Comparison of ENCODE assay signal across 34 cellular contexts in the genomic region with DNA sequence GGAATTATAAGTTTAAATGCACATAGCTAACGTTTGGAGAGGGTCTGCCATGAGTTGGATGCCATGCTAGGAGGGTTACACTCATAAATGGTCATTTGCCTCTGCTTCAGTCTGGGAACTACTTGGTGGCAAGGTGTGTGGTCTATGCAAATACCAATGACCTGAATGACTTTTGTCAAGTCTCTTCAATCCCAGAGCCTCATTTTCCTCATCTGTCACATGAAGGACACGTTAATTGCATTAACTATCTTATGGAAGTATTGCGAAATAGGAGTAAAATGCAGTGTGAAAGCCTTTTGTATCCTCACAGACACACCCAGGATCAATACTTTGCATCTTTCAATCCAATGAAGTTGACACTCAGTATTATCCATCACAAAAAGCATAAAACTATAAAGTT.
"Had no signal": no experiment of that assay in that cellular context is flagged by ENCODE, and none has a peak within 500 bp of the region (broad histone marks: within the 10 kb centered on the region; RNA-seq: fewer than 3 reads in every experiment).

No MANE protein-coding gene starts in this region.

- ATAC-seq: activated CD4-positive, alpha-beta T cell treated with anti-CD3 and anti-CD28 coated beads for 36 hours; activated CD8-positive, alpha-beta T cell treated with anti-CD3 and anti-CD28 coated beads, Interleukin-2, amount 10 ng/mL, durations not matched to agents 7 days and 5 days; PC-3; SK-N-SH treated with all-trans-retinoic acid at 6 μM for 48 hours had no signal

- H3K4me3 ChIP-seq: ascending aorta, cardiac muscle cell, Peyer's patch had no signal

- H3K4me1 ChIP-seq: ascending aorta, Peyer's patch had no signal

- H3K27ac ChIP-seq: ascending aorta, cardiac muscle cell, Peyer's patch, WERI-Rb-1 had no signal

- H3K9me3 Mint-ChIP-seq: activated CD4-positive, alpha-beta T cell treated with anti-CD3 and anti-CD28 coated beads, Interleukin-2, amount 10 ng/mL, durations not matched to agents 7 days and 5 days; activated naive CD4-positive, alpha-beta T cell treated with anti-CD3 and anti-CD28 coated beads, Interleukin-2, amount 50 U/mL, for 24 hours; activated naive CD8-positive, alpha-beta T cell treated with anti-CD3 and anti-CD28 coated beads, Interleukin-2, amount 10 ng/mL, durations not matched to agents 7 days and 5 days; activated T-cell treated with anti-CD3 and anti-CD28 coated beads, Interleukin-2, amount 50 U/mL, for 24 hours; activated T-helper 2 cell treated with anti-CD3 and anti-CD28 coated beads, Interferon-gamma antibody, Interleukin-2, Interleukin-4, amounts not matched to agents 10 μg/mL and 5 μg/mL and 100 μg/mL, durations not matched to agents 14 hours and 24 hours and 36 hours; central memory CD8-positive, alpha-beta T cell had no signal

- H3K4me3 Mint-ChIP-seq: activated CD4-positive, alpha-beta T cell treated with anti-CD3 and anti-CD28 coated beads for 36 hours; activated CD4-positive, alpha-beta T cell treated with anti-CD3 and anti-CD28 coated beads, Interleukin-2, amount 10 ng/mL, durations not matched to agents 7 days and 5 days; activated CD8-positive, alpha-beta T cell treated with anti-CD3 and anti-CD28 coated beads, Interleukin-2, amount 10 ng/mL, durations not matched to agents 7 days and 5 days; activated naive CD4-positive, alpha-beta T cell treated with anti-CD3 and anti-CD28 coated beads, Interleukin-2, amount 50 U/mL, for 24 hours; activated naive CD8-positive, alpha-beta T cell treated with anti-CD3 and anti-CD28 coated beads, Interleukin-2, amount 10 ng/mL, durations not matched to agents 7 days and 5 days; activated T-cell treated with anti-CD3 and anti-CD28 coated beads, Interleukin-2, amount 50 U/mL, for 24 hours; central memory CD8-positive, alpha-beta T cell had no signal

- H3K36me3 ChIP-seq: ascending aorta, cardiac muscle cell, Peyer's patch, WERI-Rb-1 had no signal

- H3K27ac Mint-ChIP-seq: activated CD4-positive, alpha-beta T cell treated with anti-CD3 and anti-CD28 coated beads for 36 hours; activated CD4-positive, alpha-beta T cell treated with anti-CD3 and anti-CD28 coated beads, Interleukin-2, amount 10 ng/mL, durations not matched to agents 7 days and 5 days; activated CD8-positive, alpha-beta T cell treated with anti-CD3 and anti-CD28 coated beads, Interleukin-2, amount 10 ng/mL, durations not matched to agents 7 days and 5 days; activated naive CD4-positive, alpha-beta T cell treated with anti-CD3 and anti-CD28 coated beads, Interleukin-2, amount 50 U/mL, for 24 hours; activated naive CD8-positive, alpha-beta T cell treated with anti-CD3 and anti-CD28 coated beads, Interleukin-2, amount 10 ng/mL, durations not matched to agents 7 days and 5 days; activated T-cell treated with anti-CD3 and anti-CD28 coated beads, Interleukin-2, amount 50 U/mL, for 24 hours; activated T-helper 2 cell treated with anti-CD3 and anti-CD28 coated beads, Interferon-gamma antibody, Interleukin-2, Interleukin-4, amounts not matched to agents 10 μg/mL and 5 μg/mL and 100 μg/mL, durations not matched to agents 14 hours and 24 hours and 36 hours had no signal

- H3K27me3 ChIP-seq: ascending aorta, cardiac muscle cell, Peyer's patch had no signal

- H3K36me3 Mint-ChIP-seq: activated naive CD4-positive, alpha-beta T cell treated with anti-CD3 and anti-CD28 coated beads, Interleukin-2, amount 50 U/mL, for 24 hours; activated naive CD8-positive, alpha-beta T cell treated with anti-CD3 and anti-CD28 coated beads, Interleukin-2, amount 10 ng/mL, durations not matched to agents 7 days and 5 days had no signal

- H3K9me3 ChIP-seq: ascending aorta, Peyer's patch had no signal

- DNase-seq: activated CD4-positive, alpha-beta T cell treated with anti-CD3 and anti-CD28 coated beads for 36 hours; activated CD4-positive, alpha-beta T cell treated with anti-CD3 and anti-CD28 coated beads, Interleukin-2, amount 10 ng/mL, durations not matched to agents 7 days and 5 days; activated CD4-positive, alpha-beta T cell treated with anti-CD3 and anti-CD28 coated beads, Interleukin-2, amount 50 U/mL, for 48 hours; activated CD8-positive, alpha-beta T cell treated with anti-CD3 and anti-CD28 coated beads, Interleukin-2, amount 10 ng/mL, durations not matched to agents 7 days and 5 days; activated gamma-delta T cell; activated naive CD4-positive, alpha-beta T cell treated with Interleukin-2 at 50 U/mL for 16 hours; activated naive CD8-positive, alpha-beta T cell treated with anti-CD3 and anti-CD28 coated beads, Interleukin-2, amount 10 ng/mL, durations not matched to agents 7 days and 5 days; activated T-cell treated with anti-CD3 and anti-CD28 coated beads, Interleukin-2, amount 50 U/mL, for 24 hours; amygdala; NCI-H1105; NCI-H1417 treated with DMSO at 0.1 percent for 48 hours; NCI-H187 treated with DMSO at 0.1 percent for 48 hours; NCI-H2081; NCI-H2171 treated with DMSO at 0.1 percent for 48 hours; NCI-H2227 treated with DMSO at 0.1 percent for 48 hours; NCI-H446; NCI-H510A treated with DMSO at 0.1 percent for 48 hours; NCI-H526 treated with DMSO at 0.1 percent for 48 hours; NCI-H774; PC-3; Peyer's patch; RPMI8226; SHP77 treated with DMSO at 0.1 percent for 48 hours; SW 1271; T-helper 1 cell; T-helper 2 cell; T-helper 9 cell; WERI-Rb-1 had no signal

- H3K27me3 Mint-ChIP-seq: activated CD4-positive, alpha-beta T cell treated with anti-CD3 and anti-CD28 coated beads for 36 hours; activated naive CD4-positive, alpha-beta T cell treated with anti-CD3 and anti-CD28 coated beads, Interleukin-2, amount 50 U/mL, for 24 hours; activated T-cell treated with anti-CD3 and anti-CD28 coated beads, Interleukin-2, amount 50 U/mL, for 24 hours; central memory CD8-positive, alpha-beta T cell had no signal
